In genomic region chr21:16419188-16419874, GRCh38 we compare ENCODE assay signal across 8 cellular contexts.
A peak's percentile ranks its signal among the peaks of the same experiment; 100 is the strongest.
DNase-seq lines count a peak whose midpoint lies in the region; ATAC-seq and TF ChIP-seq lines count a peak whose summit lies in the region.

No MANE protein-coding gene starts in this region.

- intact Hi-C loops in tibial artery (cut with DNase I; ENCODE audit: low total_unique reads), result no loop called here
- intact Hi-C loops in PC-3 (cut with micrococcal nuclease), result no loop called here

- H3K4me1 ChIP-seq in liver (ENCODE audit: control insufficient read depth in 4 of 4, insufficient read depth in 4 of 4, low read length in 3 of 4) (peaks cover 0 to 19% (median 2%) of the 10 kb centered on the region in 4 donors), tibial artery (peaks cover 0 to 42% (median 6%) of the 10 kb centered on the region in 4 donors), PC-3 (ENCODE audit: insufficient read depth, low read length) (no peaks in the 10 kb centered on the region)

- CTCF ChIA-PET in PC-3 (lab: Charles Lee), result interaction anchor here (0.6 kb wide), 1 partner anchor 656 kb away, joined by 3 read pairs; no protein-coding TSS in a partner anchor

- H3K4me2 ChIP-seq in PC-3 (ENCODE audit: low read length), result no peak overlapping the region

- H3K79me2 ChIP-seq in PC-3 (ENCODE audit: low read length), result no peaks in the 10 kb centered on the region

- H3K9me3 ChIP-seq in liver (ENCODE audit: control insufficient read depth in 4 of 4, low read length in 3 of 4) (no peaks in the 10 kb centered on the region), tibial artery (no peaks in the 10 kb centered on the region), WERI-Rb-1 (ENCODE audit: severe bottlenecking) (no peaks in the 10 kb centered on the region), PC-3 (ENCODE audit: low read length) (no peaks in the 10 kb centered on the region)

- DNase-seq in NCI-H128 (lab: John Stamatoyannopoulos, UW; ENCODE audit: unreplicated experiment), result peak; percentile 73
- DNase-seq in cardiac fibroblast (ENCODE audit: low read depth in 2 of 2), result peak; percentile 83 to 97
- DNase-seq in tibial artery, result peak; percentile 77 to 87
- no peak for DNase-seq in WERI-Rb-1
- DNase-seq in epidermal melanocyte (ENCODE audit: insufficient read length, low spot score), result no peak
- DNase-seq in PC-3, result no peak

- TF ChIP-seq CTCF in cardiac fibroblast (IDR thresholded peaks at IDR 0.05; ENCODE audit: low read depth, low read length), result no peak
- no peak for TF ChIP-seq CTCF in liver (IDR thresholded peaks at IDR 0.05; ENCODE audit: low read depth, low read length, missing input control)
- TF ChIP-seq CTCF in tibial artery (IDR thresholded peaks at IDR 0.05), result no peak
- TF ChIP-seq CTCF in WERI-Rb-1 (IDR thresholded peaks at IDR 0.05; ENCODE audit: low read depth, low read length), result no peak
- TF ChIP-seq CTCF in PC-3 (conservative IDR thresholded peaks at IDR 0.05; ENCODE audit: low read depth, low read length), result no peak

- H4K20me1 ChIP-seq in PC-3 (ENCODE audit: low read length), result no peaks in the 10 kb centered on the region

- H3K4me3 ChIP-seq in cardiac fibroblast (replicated peaks in 1 of 2; ENCODE audit: low read depth in 2 of 2, low read length in 2 of 2) (peak overlapping the region; percentile 35 to 52), liver (ENCODE audit: low read depth in 1 of 3, low read length in 3 of 3) (peak overlapping the region; percentile 53 to 79 (median 62)), tibial artery (peak overlapping the region; percentile 46 to 49), WERI-Rb-1 (ENCODE audit: low read depth, low read length) (no peak overlapping the region), PC-3 (ENCODE audit: low read length) (no peak overlapping the region)

- H3F3A ChIP-seq in PC-3 (ENCODE audit: low read length, unreplicated experiment), result no peaks in the 10 kb centered on the region

- H3K27me3 ChIP-seq in liver (ENCODE audit: control insufficient read depth in 4 of 4, insufficient read depth in 4 of 4, low read length in 3 of 4), result no peaks in the 10 kb centered on the region
- no peaks in the 10 kb centered on the region for H3K27me3 ChIP-seq in tibial artery
- H3K27me3 ChIP-seq in WERI-Rb-1 (ENCODE audit: insufficient read depth, low read depth, severe bottlenecking), result peaks cover 14% of the 10 kb centered on the region
- peaks cover 26% of the 10 kb centered on the region for H3K27me3 ChIP-seq in PC-3 (ENCODE audit: low read length)

- H3K27ac ChIP-seq in liver (ENCODE audit: low read depth in 1 of 2, low read length in 2 of 2) (peak overlapping the region; percentile 89 to 95), tibial artery (peak overlapping the region; percentile 57 to 78), WERI-Rb-1 (no peak overlapping the region), PC-3 (ENCODE audit: low read length) (no peak overlapping the region)

- peak; percentile 56 to 58 for TF ChIP-seq RAD21 in liver (IDR thresholded peaks at IDR 0.05)

- H3K9me2 ChIP-seq in PC-3 (replicated peaks; ENCODE audit: low read length), result no peaks in the 10 kb centered on the region

- WGBS in liver, result 13% methylated on average over 13 of the region's 13 CpGs

- BruUV-seq in PC-3 (replicated peaks; lab: Mats Ljungman, UMichigan), result no TSS peak

- no peaks in the 10 kb centered on the region for H3K36me3 ChIP-seq in liver (ENCODE audit: control insufficient read depth in 4 of 4, insufficient read depth in 3 of 4, low read depth in 1 of 4, low read length in 3 of 4)
- no peaks in the 10 kb centered on the region for H3K36me3 ChIP-seq in tibial artery
- H3K36me3 ChIP-seq in WERI-Rb-1, result no peaks in the 10 kb centered on the region
- H3K36me3 ChIP-seq in PC-3 (ENCODE audit: low read depth, low read length), result no peaks in the 10 kb centered on the region

- peak overlapping the region; percentile 83 to 99 for H3K9ac ChIP-seq in liver (ENCODE audit: low read depth in 1 of 2, low read length in 2 of 2)
- H3K9ac ChIP-seq in PC-3 (ENCODE audit: low read length), result no peak overlapping the region

- ATAC-seq in PC-3 (no peak), GM21717 (IDR thresholded peaks at IDR 0.05; ENCODE audit: unreplicated experiment) (no peak)

- H2AFZ ChIP-seq in PC-3 (ENCODE audit: low read length), result no peak overlapping the region

- POLR2A ChIA-PET in PC-3 (lab: Charles Lee; ENCODE audit: unreplicated experiment), result no interaction called here

TF ChIP-seq in liver, 16 proteins besides CTCF, POLR2A, EP300 and RAD21:
- no peak for TF ChIP-seq JUND (IDR thresholded peaks at IDR 0.05)
- peak; percentile 73 for TF ChIP-seq SP1 (IDR thresholded peaks at IDR 0.05)
- peak; percentile 55 to 64 for TF ChIP-seq HNF4A (conservative IDR thresholded peaks at IDR 0.05)
- no peak for TF ChIP-seq EGR1 (IDR thresholded peaks at IDR 0.05; ENCODE audit: low read depth in 2 of 2)
- TF ChIP-seq FOXA1 (IDR thresholded peaks at IDR 0.05), result no peak
- TF ChIP-seq RXRA (IDR thresholded peaks at IDR 0.05), result peak; percentile 70 to 78
- peak; percentile 50 for TF ChIP-seq MAX (IDR thresholded peaks at IDR 0.05)
- no peak for TF ChIP-seq HNF4G (IDR thresholded peaks at IDR 0.05)
- peak; percentile 70 for TF ChIP-seq NR2F2 (IDR thresholded peaks at IDR 0.05)
- peak; percentile 90 for TF ChIP-seq REST (IDR thresholded peaks at IDR 0.05)
- TF ChIP-seq ZBTB33 (IDR thresholded peaks at IDR 0.05), result peak; percentile 58
- peak; percentile 90 for TF ChIP-seq YY1 (IDR thresholded peaks at IDR 0.05)
- TF ChIP-seq GABPA (IDR thresholded peaks at IDR 0.05 in 1 of 2, conservative IDR thresholded peaks at IDR 0.05 in 1 of 2), result peak in 1 of 2 donors; percentile 42
- TF ChIP-seq ATF3 (IDR thresholded peaks at IDR 0.05), result no peak
- TF ChIP-seq FOXA2 (IDR thresholded peaks at IDR 0.05), result no peak
- TF ChIP-seq TAF1 (conservative IDR thresholded peaks at IDR 0.05), result peak; percentile 86

Comparison
In these comparisons a context has a peak if more than half of its experiments do, and no peak if none do; other contexts are left out.
1. DNase-seq: peak in NCI-H128 (single experiment), cardiac fibroblast (2 of 2) and tibial artery (2 of 2); none in WERI-Rb-1 (single experiment), epidermal melanocyte (single experiment) and PC-3 (single experiment).
2. H3K4me3 ChIP-seq: peak in cardiac fibroblast (2 of 2), liver (3 of 3) and tibial artery (2 of 2); none in WERI-Rb-1 (single experiment) and PC-3 (single experiment).
3. H3K27ac ChIP-seq: peak in liver (2 of 2) and tibial artery (2 of 2); none in WERI-Rb-1 (single experiment) and PC-3 (single experiment).